In the genomic region with DNA sequence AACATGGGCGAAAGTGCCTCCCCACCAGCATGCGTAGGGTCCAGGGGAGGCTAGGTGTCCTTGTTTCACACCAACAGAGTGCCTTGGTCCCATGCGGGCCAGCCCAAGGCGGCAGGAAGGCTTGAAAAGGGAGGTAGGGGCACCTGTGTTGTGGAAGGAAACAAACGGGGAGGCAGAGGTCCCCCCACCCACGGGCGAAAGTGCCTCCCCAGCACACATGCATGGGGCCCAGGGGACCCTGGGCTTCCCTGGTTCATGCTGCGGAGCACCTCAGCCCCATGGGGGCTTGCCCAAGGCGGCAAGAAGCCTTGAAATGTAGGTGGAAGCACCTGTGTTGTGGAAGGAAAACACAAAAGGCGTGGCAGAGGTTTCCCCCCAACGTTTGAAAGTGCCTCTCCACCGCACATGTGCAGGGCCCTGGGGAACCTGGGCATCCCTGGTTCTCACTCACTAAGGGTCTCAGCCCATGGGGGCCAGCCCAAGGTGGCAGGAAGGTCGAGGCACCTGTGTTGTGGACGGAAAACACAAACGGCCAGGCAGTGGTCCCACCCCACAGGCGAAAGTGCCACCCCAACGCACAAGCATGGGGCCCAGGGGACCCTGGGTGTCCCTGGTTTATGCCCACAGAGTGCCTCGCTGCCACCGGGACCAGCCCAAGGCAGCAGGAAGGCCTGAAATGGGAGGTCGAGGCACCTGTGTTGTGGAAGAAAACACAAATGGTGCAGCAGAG, we compare ENCODE assay signal across 13 cellular contexts.
A peak's percentile ranks its signal among the peaks of the same experiment; 100 is the strongest.
DNase-seq lines count a peak whose midpoint lies in the region; ATAC-seq and TF ChIP-seq lines count a peak whose summit lies in the region.
"Had no signal": no experiment of that assay in that cellular context is flagged by ENCODE, and none has a peak within 500 bp of the region (broad histone marks: within the 10 kb centered on the region; RNA-seq: fewer than 3 reads in every experiment).

No MANE protein-coding gene starts in this region.

- intact Hi-C loops in Caco-2 (cut with micrococcal nuclease; ENCODE audit: unreplicated experiment) = no loop called here
- intact Hi-C loops in activated B cell treated with CpG ODN at 0.5 μM for 24 hours (cut with micrococcal nuclease) = no loop called here
- intact Hi-C loops in heart right ventricle (cut with DNase I) = no loop called here
- intact Hi-C loops in psoas muscle (cut with DNase I) = no loop called here

- peaks cover 23% of the 10 kb centered on the region; the same call in 1 of the 2 replicates for H3K9me3 ChIP-seq in Caco-2
- H3K9me3 ChIP-seq in heart right ventricle = peaks cover 0 to 98% (median 0%) of the 10 kb centered on the region in 11 donors
- H3K9me3 ChIP-seq in psoas muscle = no peaks in the 10 kb centered on the region

- CTCF ChIA-PET in Caco-2 (lab: Charles Lee) (no interaction called here), activated B cell treated with CpG ODN at 0.5 μM for 24 hours (lab: Charles Lee) (no interaction called here)

- H3K27me3 Mint-ChIP-seq in Caco-2 (ENCODE audit: insufficient read depth, unreplicated experiment) (peaks cover 26% of the 10 kb centered on the region), activated B cell treated with CpG ODN at 0.5 μM for 24 hours (no peaks in the 10 kb centered on the region)
- H3K27me3 Mint-ChIP-seq: activated CD8-positive, alpha-beta T cell treated with anti-CD3 and anti-CD28 coated beads for 36 hours had no signal

- no peak overlapping the region for H3K4me3 ChIP-seq in Caco-2 (ENCODE audit: low read depth, low read length)
- no peak overlapping the region for H3K4me3 ChIP-seq in heart right ventricle
- no peak overlapping the region for H3K4me3 ChIP-seq in psoas muscle

- no TSS peak for BruUV-seq in Caco-2 (replicated peaks; lab: Mats Ljungman, UMichigan)

- H3K36me3 ChIP-seq in Caco-2 (ENCODE audit: control insufficient read depth, insufficient read depth, low read length) = no peaks in the 10 kb centered on the region; the same call in 1 of the 2 replicates
- H3K36me3 ChIP-seq in heart right ventricle = no peaks in the 10 kb centered on the region
- no peaks in the 10 kb centered on the region for H3K36me3 ChIP-seq in psoas muscle (ENCODE audit: insufficient read depth in 1 of 2, low read depth in 1 of 2)

- no peaks in the 10 kb centered on the region for H3K4me1 ChIP-seq in Caco-2
- no peaks in the 10 kb centered on the region for H3K4me1 ChIP-seq in heart right ventricle
- no peaks in the 10 kb centered on the region for H3K4me1 ChIP-seq in psoas muscle

- no peak for TF ChIP-seq POLR2A in GM18505 (IDR thresholded peaks at IDR 0.05; ENCODE audit: borderline replicate concordance, extremely low read depth, insufficient read depth, insufficient read length)

- H3K4me1 Mint-ChIP-seq in Caco-2 (ENCODE audit: low read depth, unreplicated experiment) (no peaks in the 10 kb centered on the region), activated B cell treated with CpG ODN at 0.5 μM for 24 hours (no peaks in the 10 kb centered on the region)
- H3K4me1 Mint-ChIP-seq: naive thymus-derived CD4-positive, alpha-beta T cell had no signal

- H3K27me3 ChIP-seq in Caco-2 (replicated peaks; ENCODE audit: control insufficient read depth, insufficient read depth, low read length) = no peaks in the 10 kb centered on the region
- H3K27me3 ChIP-seq in heart right ventricle = peaks cover 0 to 8% (median 0%) of the 10 kb centered on the region in 7 donors
- peaks cover 0 to 3% (median 0%) of the 10 kb centered on the region in 3 donors for H3K27me3 ChIP-seq in psoas muscle (ENCODE audit: insufficient read depth in 3 of 3, low read length in 2 of 3)

- TF ChIP-seq CTCF in Caco-2 (IDR thresholded peaks at IDR 0.05; ENCODE audit: insufficient read depth in 1 of 2, low read depth in 1 of 2, low read length in 1 of 2, severe bottlenecking in 1 of 2, unreplicated experiment in 1 of 2) (no peak), activated B cell treated with CpG ODN at 0.5 μM for 24 hours (IDR thresholded peaks at IDR 0.05) (no peak), heart right ventricle (IDR thresholded peaks at IDR 0.05) (no peak), psoas muscle (IDR thresholded peaks at IDR 0.05) (no peak)

- POLR2A ChIA-PET in Caco-2 (lab: Charles Lee) (no interaction called here), activated B cell treated with CpG ODN at 0.5 μM for 24 hours (lab: Charles Lee) (no interaction called here)

- DNase-seq in Caco-2 (peak; percentile 0 to 30), activated B cell treated with CpG ODN at 0.5 μM for 24 hours (peak; percentile 5), heart right ventricle (peak; percentile 1 to 3), psoas muscle (peak; percentile 2 to 22), NCI-H345 (lab: John Stamatoyannopoulos, UW) (no peak), iPS-NIHi7 (ENCODE audit: extremely low spot score) (no peak)
- DNase-seq: activated CD8-positive, alpha-beta T cell treated with anti-CD3 and anti-CD28 coated beads for 36 hours; NCI-H146; stimulated activated CD4-positive, alpha-beta T cell treated with anti-CD3 and anti-CD28 coated beads, Interleukin-12 subunit alpha, Interleukin-12 subunit beta, amount 100 ng/mL, for 4 hours had no signal

- H3K36me3 Mint-ChIP-seq in Caco-2 (ENCODE audit: insufficient read depth, unreplicated experiment) = peaks cover 6% of the 10 kb centered on the region
- H3K36me3 Mint-ChIP-seq in activated B cell treated with CpG ODN at 0.5 μM for 24 hours (ENCODE audit: low read depth) = no peaks in the 10 kb centered on the region

- H3K27ac Mint-ChIP-seq in Caco-2 (ENCODE audit: unreplicated experiment) (no peak overlapping the region), activated B cell treated with CpG ODN at 0.5 μM for 24 hours (no peak overlapping the region)
- H3K27ac Mint-ChIP-seq: activated CD8-positive, alpha-beta T cell treated with anti-CD3 and anti-CD28 coated beads for 36 hours had no signal

- H3K27ac ChIP-seq in heart right ventricle (no peak overlapping the region), psoas muscle (no peak overlapping the region)
- H3K27ac ChIP-seq: epithelial cell of prostate had no signal

- H3K4me3 Mint-ChIP-seq in Caco-2 (ENCODE audit: unreplicated experiment) = no peak overlapping the region
- no peak overlapping the region for H3K4me3 Mint-ChIP-seq in activated B cell treated with CpG ODN at 0.5 μM for 24 hours
- H3K4me3 Mint-ChIP-seq: activated CD8-positive, alpha-beta T cell treated with anti-CD3 and anti-CD28 coated beads for 36 hours; naive thymus-derived CD4-positive, alpha-beta T cell had no signal

- ATAC-seq in activated B cell treated with CpG ODN at 0.5 μM for 24 hours (ENCODE audit: low read depth) (no peak), heart right ventricle (no peak), psoas muscle (no peak), GM18505 (IDR thresholded peaks at IDR 0.05; ENCODE audit: unreplicated experiment) (no peak), GM18502 (IDR thresholded peaks at IDR 0.05; ENCODE audit: poor library complexity, unreplicated experiment) (no peak)
- ATAC-seq: activated CD8-positive, alpha-beta T cell treated with anti-CD3 and anti-CD28 coated beads for 36 hours; naive thymus-derived CD4-positive, alpha-beta T cell had no signal

- WGBS in heart right ventricle, 2 donors = 55 to 64% methylated on average over 20 of the region's 20 CpGs
- 59 to 63% (median 61%) methylated on average over 20 of the region's 20 CpGs for WGBS in psoas muscle, 3 donors

- H3K9me3 Mint-ChIP-seq in Caco-2 (ENCODE audit: unreplicated experiment) = peaks cover 2% of the 10 kb centered on the region
- no peaks in the 10 kb centered on the region for H3K9me3 Mint-ChIP-seq in activated B cell treated with CpG ODN at 0.5 μM for 24 hours

Comparison
In these comparisons a context has a peak if more than half of its experiments do, and no peak if none do; other contexts are left out.
1. DNase-seq: peak in Caco-2 (2 of 2), activated B cell treated with CpG ODN at 0.5 μM for 24 hours (single experiment), heart right ventricle (2 of 2) and psoas muscle (2 of 2); none in NCI-H345 (single experiment) and iPS-NIHi7 (single experiment).